ENCODE assay signal across 20 cellular contexts in genomic region chr20:42958367-42959112, GRCh38.
DNase-seq lines count a peak whose midpoint lies in the region; ATAC-seq and TF ChIP-seq lines count a peak whose summit lies in the region.
"Had no signal": no experiment of that assay in that cellular context is flagged by ENCODE, and none has a peak within 500 bp of the region (broad histone marks: within the 10 kb centered on the region; RNA-seq: fewer than 3 reads in every experiment).

No MANE protein-coding gene starts in this region.

- H3K27me3 Mint-ChIP-seq in endothelial cell (ENCODE audit: unreplicated experiment) (no peaks in the 10 kb centered on the region), progenitor cell of endocrine pancreas (no peaks in the 10 kb centered on the region)
- H3K27me3 Mint-ChIP-seq: CD8-positive, alpha-beta memory T cell had no signal

- H3K4me2 ChIP-seq in Karpas-422 (ENCODE audit: low read depth, low read length, poor library complexity, severe bottlenecking), result no peak overlapping the region
- H3K4me2 ChIP-seq: BLaER1 had no signal

- CTCF ChIA-PET in HEK293T (lab: Yijun Ruan, JAX), result no interaction called here

- no peaks in the 10 kb centered on the region for H3K4me1 Mint-ChIP-seq in endothelial cell (ENCODE audit: unreplicated experiment)
- H3K4me1 Mint-ChIP-seq in progenitor cell of endocrine pancreas (ENCODE audit: low read depth), result peaks cover 57% of the 10 kb centered on the region
- H3K4me1 Mint-ChIP-seq: CD14-positive monocyte; CD4-positive, alpha-beta memory T cell; CD4-positive, CD25-positive, alpha-beta regulatory T cell; CD8-positive, alpha-beta memory T cell had no signal

- H3K27me3 ChIP-seq in Karpas-422 (ENCODE audit: low read length), result no peaks in the 10 kb centered on the region
- H3K27me3 ChIP-seq in liver (ENCODE audit: control insufficient read depth in 4 of 4, insufficient read depth in 4 of 4, low read length in 3 of 4), result no peaks in the 10 kb centered on the region
- H3K27me3 ChIP-seq: BE2C, BLaER1 had no signal

- no peak overlapping the region for H2AFZ ChIP-seq in Karpas-422 (ENCODE audit: low read length)

- TF ChIP-seq CTCF in endothelial cell (IDR thresholded peaks at IDR 0.05; ENCODE audit: unreplicated experiment) (no peak), liver (IDR thresholded peaks at IDR 0.05; ENCODE audit: low read depth, low read length, missing input control) (no peak), progenitor cell of endocrine pancreas (IDR thresholded peaks at IDR 0.05; ENCODE audit: unreplicated experiment) (no peak)

- H3K4me1 ChIP-seq in Karpas-422 (ENCODE audit: low read length), result peaks cover 80% of the 10 kb centered on the region
- H3K4me1 ChIP-seq in liver (ENCODE audit: control insufficient read depth in 4 of 4, insufficient read depth in 4 of 4, low read length in 3 of 4), result peaks cover 3 to 16% (median 10%) of the 10 kb centered on the region in 4 donors
- H3K4me1 ChIP-seq: BE2C, BLaER1 had no signal

- no peaks in the 10 kb centered on the region for H4K20me1 ChIP-seq in Karpas-422 (ENCODE audit: insufficient read depth, low read depth, low read length)
- H4K20me1 ChIP-seq: BLaER1 had no signal

- H3K27ac Mint-ChIP-seq in endothelial cell (ENCODE audit: unreplicated experiment) (peak overlapping the region; percentile 18), progenitor cell of endocrine pancreas (peak overlapping the region; percentile 94)
- H3K27ac Mint-ChIP-seq: CD14-positive monocyte; CD4-positive, alpha-beta memory T cell; CD4-positive, CD25-positive, alpha-beta regulatory T cell; CD8-positive, alpha-beta memory T cell had no signal

- H3K9me3 Mint-ChIP-seq in endothelial cell (ENCODE audit: unreplicated experiment), result peaks cover 9% of the 10 kb centered on the region
- peaks cover 4% of the 10 kb centered on the region for H3K9me3 Mint-ChIP-seq in progenitor cell of endocrine pancreas (ENCODE audit: low read depth)

- no peak for ATAC-seq in HG03097 (IDR thresholded peaks at IDR 0.05; ENCODE audit: low FRiP score, unreplicated experiment)
- ATAC-seq in HG02571 (IDR thresholded peaks at IDR 0.05; ENCODE audit: unreplicated experiment), result no peak
- no peak for ATAC-seq in HG03139 (IDR thresholded peaks at IDR 0.05; ENCODE audit: unreplicated experiment)

- peaks cover 3% of the 10 kb centered on the region; the same call in 1 of the 2 replicates for H3K9me3 ChIP-seq in Karpas-422 (ENCODE audit: low read length)
- peaks cover 0 to 4% (median 0%) of the 10 kb centered on the region in 4 donors for H3K9me3 ChIP-seq in liver (ENCODE audit: control insufficient read depth in 4 of 4, low read length in 3 of 4)
- H3K9me3 ChIP-seq: BE2C, BLaER1 had no signal

- POLR2A ChIA-PET in HEK293T (lab: Yijun Ruan, JAX), result no interaction called here

- TF ChIP-seq RAD21 in liver (IDR thresholded peaks at IDR 0.05), result no peak

- H3K9me2 ChIP-seq in Karpas-422 (replicated peaks; ENCODE audit: insufficient read depth, low read length), result no peaks in the 10 kb centered on the region

- no peak overlapping the region for H3K4me3 ChIP-seq in Karpas-422 (ENCODE audit: low read length)
- no peak overlapping the region for H3K4me3 ChIP-seq in liver (ENCODE audit: low read depth in 1 of 3, low read length in 3 of 3)
- H3K4me3 ChIP-seq: BLaER1 had no signal

- 38% methylated on average over 2 of the region's 2 CpGs for WGBS in liver

- DNase-seq in Karpas-422, result no peak
- no peak for DNase-seq in endothelial cell (ENCODE audit: low spot score)
- no peak for DNase-seq in progenitor cell of endocrine pancreas (ENCODE audit: low spot score, unreplicated experiment)
- no peak for DNase-seq in HEK293T (ENCODE audit: extremely low spot score)
- DNase-seq: 8988T; ACHN; BE2C; C1 segment of cervical spinal cord; CD4-positive, alpha-beta memory T cell; CD4-positive, CD25-positive, alpha-beta regulatory T cell; CD8-positive, alpha-beta memory T cell; COR-L47; DMS79 treated with DMSO at 0.1 percent for 48 hours; GF-D8 had no signal

- H3K4me3 Mint-ChIP-seq in endothelial cell (ENCODE audit: unreplicated experiment) (no peak overlapping the region), progenitor cell of endocrine pancreas (ENCODE audit: low read depth) (no peak overlapping the region)
- H3K4me3 Mint-ChIP-seq: CD14-positive monocyte; CD4-positive, alpha-beta memory T cell; CD4-positive, CD25-positive, alpha-beta regulatory T cell; CD8-positive, alpha-beta memory T cell had no signal

- H3K9ac ChIP-seq in Karpas-422 (ENCODE audit: low read length), result peak overlapping the region; percentile 36
- no peak overlapping the region for H3K9ac ChIP-seq in liver (ENCODE audit: low read depth in 1 of 2, low read length in 2 of 2)
- H3K9ac ChIP-seq: BLaER1 had no signal

- peak overlapping the region; percentile 93 for H3K27ac ChIP-seq in Karpas-422 (ENCODE audit: low read length)
- no peak overlapping the region for H3K27ac ChIP-seq in liver (ENCODE audit: low read depth in 1 of 2, low read length in 2 of 2)
- H3K27ac ChIP-seq: BLaER1 had no signal

- H3K36me3 ChIP-seq in Karpas-422 (ENCODE audit: insufficient read depth, low read length) (peaks cover 15% of the 10 kb centered on the region), liver (ENCODE audit: control insufficient read depth in 4 of 4, insufficient read depth in 3 of 4, low read depth in 1 of 4, low read length in 3 of 4) (no peaks in the 10 kb centered on the region)
- H3K36me3 ChIP-seq: BE2C, BLaER1 had no signal

- H3K36me3 Mint-ChIP-seq in endothelial cell (ENCODE audit: low read depth, unreplicated experiment) (peaks cover 3% of the 10 kb centered on the region), progenitor cell of endocrine pancreas (ENCODE audit: insufficient read depth) (peaks cover 5% of the 10 kb centered on the region)
- H3K36me3 Mint-ChIP-seq: CD14-positive monocyte; CD4-positive, alpha-beta memory T cell; CD4-positive, CD25-positive, alpha-beta regulatory T cell; CD8-positive, alpha-beta memory T cell had no signal

- H3K79me2 ChIP-seq in Karpas-422 (ENCODE audit: low read length), result no peaks in the 10 kb centered on the region

TF ChIP-seq in liver, 16 proteins besides CTCF, POLR2A, EP300 and RAD21 (continues in another document):
- TF ChIP-seq, protein P1, sequence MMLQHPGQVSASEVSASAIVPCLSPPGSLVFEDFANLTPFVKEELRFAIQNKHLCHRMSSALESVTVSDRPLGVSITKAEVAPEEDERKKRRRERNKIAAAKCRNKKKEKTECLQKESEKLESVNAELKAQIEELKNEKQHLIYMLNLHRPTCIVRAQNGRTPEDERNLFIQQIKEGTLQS (IDR thresholded peaks at IDR 0.05), result peak; percentile 55
- TF ChIP-seq SP1 (IDR thresholded peaks at IDR 0.05) (peak; percentile 26), JUND (IDR thresholded peaks at IDR 0.05) (peak in 1 of 2 donors; percentile 30), NR2F2 (IDR thresholded peaks at IDR 0.05) (no peak), RXRA (IDR thresholded peaks at IDR 0.05) (peak in 1 of 2 donors; percentile 28), MAX (IDR thresholded peaks at IDR 0.05) (no peak), HNF4A (conservative IDR thresholded peaks at IDR 0.05) (peak in 1 of 2 donors; percentile 35), YY1 (IDR thresholded peaks at IDR 0.05) (no peak), GABPA (IDR thresholded peaks at IDR 0.05 in 1 of 2, conservative IDR thresholded peaks at IDR 0.05 in 1 of 2) (no peak)

TF ChIP-seq in HEK293T, 16 proteins besides CTCF, POLR2A, EP300 and RAD21:
- TF ChIP-seq SUZ12 (IDR thresholded peaks at IDR 0.05) (no peak), HDGF (IDR thresholded peaks at IDR 0.05; ENCODE audit: borderline replicate concordance) (no peak), FOXK2 (IDR thresholded peaks at IDR 0.05) (no peak), L3MBTL2 (conservative IDR thresholded peaks at IDR 0.05) (no peak), FOXM1 (IDR thresholded peaks at IDR 0.05; ENCODE audit: borderline replicate concordance) (no peak), ELF4 (IDR thresholded peaks at IDR 0.05) (no peak), LEF1 (IDR thresholded peaks at IDR 0.05; ENCODE audit: borderline replicate concordance) (no peak), ZNF384 (IDR thresholded peaks at IDR 0.05) (no peak), PKNOX1 (IDR thresholded peaks at IDR 0.05) (no peak), FOXA1 (IDR thresholded peaks at IDR 0.05) (no peak), CTBP1 (IDR thresholded peaks at IDR 0.05; ENCODE audit: borderline replicate concordance) (no peak), SP1 (IDR thresholded peaks at IDR 0.05) (no peak), BHLHE40 (IDR thresholded peaks at IDR 0.05; ENCODE audit: borderline replicate concordance) (no peak), NFRKB (IDR thresholded peaks at IDR 0.05) (no peak)
